11 cellular contexts compared by ENCODE assay signal in genomic region chr14:57293851-57294837, GRCh38. TPM values are rescaled to one million over a fixed set of nuclear protein-coding genes. Genes with fewer than 3 reads are reported as not detected.
DNase-seq lines count a peak whose midpoint lies in the region; ATAC-seq, FAIRE-seq and TF ChIP-seq lines count a peak whose summit lies in the region.
"Had no signal": no experiment of that assay in that cellular context is flagged by ENCODE, and none has a peak within 500 bp of the region (broad histone marks: within the 10 kb centered on the region; RNA-seq: fewer than 3 reads in every experiment).

No MANE protein-coding gene starts in this region.

- in situ Hi-C loops in KBM-7 (cut with MboI; ENCODE audit: low pct_unique_long_range_greater_than_20kb, low sequenced_read_pairs) = no loop called here

- H3K27me3 ChIP-seq in BJ (ENCODE audit: control insufficient read depth, insufficient read depth, low read length) (no peaks in the 10 kb centered on the region), WERI-Rb-1 (ENCODE audit: insufficient read depth, low read depth, severe bottlenecking) (no peaks in the 10 kb centered on the region)

- FAIRE-seq in kidney (lab: Jason Lieb, UNC) = peak; percentile 53

- peaks cover 1% of the 10 kb centered on the region for H3K36me3 Mint-ChIP-seq in activated CD8-positive, alpha-beta memory T cell treated with anti-CD3 and anti-CD28 coated beads, Interleukin-2, amount 10 ng/mL, durations not matched to agents 7 days and 5 days
- peaks cover 6% of the 10 kb centered on the region for H3K36me3 Mint-ChIP-seq in activated naive CD8-positive, alpha-beta T cell treated with anti-CD3 and anti-CD28 coated beads, Interleukin-2, amount 50 U/mL, for 24 hours (ENCODE audit: low read depth)

- POLR2A ChIA-PET in BJ (lab: Charles Lee) = no interaction called here

- H3K36me3 ChIP-seq in BJ (ENCODE audit: control insufficient read depth, insufficient read depth, low read length) = no peaks in the 10 kb centered on the region
- H3K36me3 ChIP-seq in WERI-Rb-1 = peaks cover 3% of the 10 kb centered on the region; the same call in 1 of the 2 replicates
- H3K36me3 ChIP-seq in kidney (ENCODE audit: control insufficient read depth in 1 of 2, insufficient read depth in 2 of 2, low read length in 2 of 2) = peaks cover 0 to 10% of the 10 kb centered on the region in 2 donors

- CTCF ChIA-PET in BJ (lab: Yijun Ruan, JAX) = interaction anchor here (0.6 to 1.6 kb wide), 15 partner anchors 11 to 802 kb away, joined by 3 to 7 read pairs (median 3); partner anchors contain the start of genes NAA30 and TMEM260
- CTCF ChIA-PET in activated CD8-positive, alpha-beta memory T cell treated with anti-CD3 and anti-CD28 coated beads, Interleukin-2, amount 10 ng/mL, durations not matched to agents 7 days and 5 days (lab: Charles Lee) = interaction anchor here (0.6 to 1.3 kb wide), 2 partner anchors 820 to 1253 kb away, joined by 3 read pairs; no protein-coding TSS in a partner anchor

- no peak overlapping the region for H3K27ac ChIP-seq in WERI-Rb-1
- H3K27ac ChIP-seq in kidney (ENCODE audit: low read depth in 2 of 2, low read length in 2 of 2) = no peak overlapping the region

- H3K4me3 ChIP-seq in BJ (ENCODE audit: low read depth, low read length) (no peak overlapping the region), WERI-Rb-1 (ENCODE audit: low read depth, low read length) (no peak overlapping the region), kidney (ENCODE audit: low read length in 2 of 2) (no peak overlapping the region)

- H3K9ac ChIP-seq in kidney (ENCODE audit: low read length in 2 of 2) = no peak overlapping the region

- intact Hi-C loops in kidney (cut with DNase I) = no loop called here

- H3K9me3 ChIP-seq in WERI-Rb-1 (ENCODE audit: severe bottlenecking) (no peaks in the 10 kb centered on the region), kidney (ENCODE audit: control insufficient read depth in 1 of 2, low read length in 2 of 2) (no peaks in the 10 kb centered on the region)

- TF ChIP-seq CTCF in BJ (IDR thresholded peaks at IDR 0.05; ENCODE audit: insufficient read depth, low read depth, low read length) = peak; percentile 39; the same call in 1 of the 2 replicates
- no peak for TF ChIP-seq CTCF in WERI-Rb-1 (IDR thresholded peaks at IDR 0.05; ENCODE audit: low read depth, low read length)
- TF ChIP-seq CTCF in kidney (IDR thresholded peaks at IDR 0.05; ENCODE audit: borderline replicate concordance, extremely low read depth, insufficient read depth) = peak; percentile 17

- H3K4me1 ChIP-seq in kidney (ENCODE audit: control insufficient read depth in 1 of 2, insufficient read depth in 1 of 2, low read depth in 1 of 2, low read length in 2 of 2) = no peaks in the 10 kb centered on the region

- ATAC-seq in HG02852 (IDR thresholded peaks at IDR 0.05; ENCODE audit: unreplicated experiment) = no peak
- no peak for ATAC-seq in activated CD8-positive, alpha-beta memory T cell treated with anti-CD3 and anti-CD28 coated beads, Interleukin-2, amount 10 ng/mL, durations not matched to agents 7 days and 5 days
- ATAC-seq in activated naive CD8-positive, alpha-beta T cell treated with anti-CD3 and anti-CD28 coated beads, Interleukin-2, amount 50 U/mL, for 24 hours = no peak

- DNase-seq in BJ (ENCODE audit: low read depth) = no peak
- DNase-seq in KBM-7 = peak; percentile 13
- peak; percentile 52 for DNase-seq in WERI-Rb-1
- DNase-seq in kidney = no peak
- no peak for DNase-seq in NCI-H1048 (lab: John Stamatoyannopoulos, UW)
- no peak for DNase-seq in activated CD8-positive, alpha-beta memory T cell treated with anti-CD3 and anti-CD28 coated beads, Interleukin-2, amount 10 ng/mL, durations not matched to agents 7 days and 5 days
- DNase-seq in activated naive CD8-positive, alpha-beta T cell treated with anti-CD3 and anti-CD28 coated beads, Interleukin-2, amount 50 U/mL, for 24 hours = no peak
- DNase-seq: activated CD4-positive, alpha-beta T cell treated with anti-CD3 and anti-CD28 coated beads for 48 hours; NCI-H1930; stimulated activated naive CD4-positive, alpha-beta T cell had no signal

- no peak overlapping the region for H3K4me3 Mint-ChIP-seq in activated CD8-positive, alpha-beta memory T cell treated with anti-CD3 and anti-CD28 coated beads, Interleukin-2, amount 10 ng/mL, durations not matched to agents 7 days and 5 days
- H3K4me3 Mint-ChIP-seq in activated naive CD8-positive, alpha-beta T cell treated with anti-CD3 and anti-CD28 coated beads, Interleukin-2, amount 50 U/mL, for 24 hours = no peak overlapping the region

- no peaks in the 10 kb centered on the region for H3K9me3 Mint-ChIP-seq in activated CD8-positive, alpha-beta memory T cell treated with anti-CD3 and anti-CD28 coated beads, Interleukin-2, amount 10 ng/mL, durations not matched to agents 7 days and 5 days (ENCODE audit: low read depth)
- no peaks in the 10 kb centered on the region for H3K9me3 Mint-ChIP-seq in activated naive CD8-positive, alpha-beta T cell treated with anti-CD3 and anti-CD28 coated beads, Interleukin-2, amount 50 U/mL, for 24 hours

- H3K27me3 Mint-ChIP-seq in activated CD8-positive, alpha-beta memory T cell treated with anti-CD3 and anti-CD28 coated beads, Interleukin-2, amount 10 ng/mL, durations not matched to agents 7 days and 5 days = no peaks in the 10 kb centered on the region
- no peaks in the 10 kb centered on the region for H3K27me3 Mint-ChIP-seq in activated naive CD8-positive, alpha-beta T cell treated with anti-CD3 and anti-CD28 coated beads, Interleukin-2, amount 50 U/mL, for 24 hours

- H3K27ac Mint-ChIP-seq in activated CD8-positive, alpha-beta memory T cell treated with anti-CD3 and anti-CD28 coated beads, Interleukin-2, amount 10 ng/mL, durations not matched to agents 7 days and 5 days = no peak overlapping the region
- H3K27ac Mint-ChIP-seq in activated naive CD8-positive, alpha-beta T cell treated with anti-CD3 and anti-CD28 coated beads, Interleukin-2, amount 50 U/mL, for 24 hours = no peak overlapping the region

- H3K4me1 Mint-ChIP-seq in activated CD8-positive, alpha-beta memory T cell treated with anti-CD3 and anti-CD28 coated beads, Interleukin-2, amount 10 ng/mL, durations not matched to agents 7 days and 5 days = no peaks in the 10 kb centered on the region
- H3K4me1 Mint-ChIP-seq in activated naive CD8-positive, alpha-beta T cell treated with anti-CD3 and anti-CD28 coated beads, Interleukin-2, amount 50 U/mL, for 24 hours = no peaks in the 10 kb centered on the region

RNA-seq across cellular contexts. Expression of gene AP5M1, which starts 25.4 kb away (rescaled TPM):
- polyA plus RNA-seq in BJ (2011; rRNA removed) (17.9 and 36.1 TPM in 2 replicates), kidney (ENCODE audit: insufficient read depth, low read depth, low replicate concordance) (18.3 TPM)
- 15.2 and 20.5 TPM in 2 replicates for polyA minus RNA-seq in BJ (2011; rRNA and poly(A)+ RNA removed)
- total RNA-seq in kidney = 49.4 TPM
- 10 to 100 TPM; 38.5 to 49.6 TPM for total RNA-seq in activated CD8-positive, alpha-beta memory T cell treated with anti-CD3 and anti-CD28 coated beads, Interleukin-2, amount 10 ng/mL, durations not matched to agents 7 days and 5 days

RNA-seq across cellular contexts. Expression of gene EXOC5, which starts 25.4 kb away (rescaled TPM):
- 24.0 and 52.4 TPM in 2 replicates for polyA plus RNA-seq in BJ (2011; rRNA removed)
- polyA minus RNA-seq in BJ (2011; rRNA and poly(A)+ RNA removed) = 15.1 and 19.3 TPM in 2 replicates
- 52.2 TPM for total RNA-seq in kidney
- 11.6 TPM for polyA plus RNA-seq in kidney (ENCODE audit: insufficient read depth, low read depth, low replicate concordance)
- total RNA-seq in activated CD8-positive, alpha-beta memory T cell treated with anti-CD3 and anti-CD28 coated beads, Interleukin-2, amount 10 ng/mL, durations not matched to agents 7 days and 5 days = 10 to 100 TPM; 57.0 to 69.8 TPM

Comparison
In these comparisons a context has a peak if more than half of its experiments do, and no peak if none do; other contexts are left out.
1. DNase-seq: peak in KBM-7 (single experiment) and WERI-Rb-1 (single experiment); none in BJ (single experiment), kidney (single experiment), NCI-H1048 (single experiment), activated CD8-positive, alpha-beta memory T cell treated with anti-CD3 and anti-CD28 coated beads, Interleukin-2, amount 10 ng/mL, durations not matched to agents 7 days and 5 days (single experiment) and activated naive CD8-positive, alpha-beta T cell treated with anti-CD3 and anti-CD28 coated beads, Interleukin-2, amount 50 U/mL, for 24 hours (single experiment).